In genomic region chr6:154510144-154510905, GRCh38 we compare ENCODE assay signal across 1 cellular context.
A peak's percentile ranks its signal among the peaks of the same experiment; 100 is the strongest.
TF ChIP-seq lines count a peak whose summit lies in the region.

CNKSR3 (minus strand) TSS chr6:154510685; CDS start chr6:154510114, 571 bp downstream.

TF ChIP-seq in HepG2, 621 proteins besides CTCF, POLR2A, EP300 and RAD21 (continued from another document and continues in another):
- TF ChIP-seq, protein P1, sequence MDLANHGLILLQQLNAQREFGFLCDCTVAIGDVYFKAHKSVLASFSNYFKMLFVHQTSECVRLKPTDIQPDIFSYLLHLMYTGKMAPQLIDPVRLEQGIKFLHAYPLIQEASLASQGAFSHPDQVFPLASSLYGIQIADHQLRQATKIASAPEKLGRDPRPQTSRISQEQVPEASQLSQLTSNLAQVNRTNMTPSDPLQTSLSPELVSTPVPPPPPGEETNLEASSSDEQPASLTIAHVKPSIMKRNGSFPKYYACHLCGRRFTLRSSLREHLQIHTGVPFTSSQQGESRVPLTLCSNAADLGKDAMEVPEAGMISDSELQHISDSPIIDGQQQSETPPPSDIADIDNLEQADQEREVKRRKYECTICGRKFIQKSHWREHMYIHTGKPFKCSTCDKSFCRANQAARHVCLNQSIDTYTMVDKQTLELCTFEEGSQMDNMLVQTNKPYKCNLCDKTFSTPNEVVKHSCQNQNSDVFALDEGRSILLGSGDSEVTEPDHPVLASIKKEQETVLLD (CRISPR knock-in tag; IDR thresholded peaks at IDR 0.05; ENCODE audit: low read depth) = peak; percentile 82
- TF ChIP-seq FOXO1 (CRISPR knock-in tag; IDR thresholded peaks at IDR 0.05) (no peak), ZNF431 (CRISPR knock-in tag; IDR thresholded peaks at IDR 0.05; ENCODE audit: borderline replicate concordance, low read depth) (peak; percentile 86), ZBTB25 (CRISPR knock-in tag; IDR thresholded peaks at IDR 0.05) (peak; percentile 88), ZFP36 (IDR thresholded peaks at IDR 0.05; ENCODE audit: borderline replicate concordance, low read depth, low read length, partially characterized antibody) (no peak), BRCA1 (CRISPR knock-in tag; IDR thresholded peaks at IDR 0.05) (peak; percentile 33; the same call in 1 of the 2 replicates), EHMT2 (IDR thresholded peaks at IDR 0.05; ENCODE audit: borderline replicate concordance, low read depth, low read length) (no peak), FOXK1 (CRISPR knock-in tag; IDR thresholded peaks at IDR 0.05; ENCODE audit: borderline replicate concordance, low read depth) (no peak; the same call in 1 of the 2 replicates), MEIS1 (CRISPR knock-in tag; IDR thresholded peaks at IDR 0.05; ENCODE audit: borderline replicate concordance) (0 out of 2 replicates have a peak, but pooled peaks have one; percentile 60), FOXJ3 (CRISPR knock-in tag; IDR thresholded peaks at IDR 0.05; ENCODE audit: borderline replicate concordance) (no peak), ZNF281 (CRISPR knock-in tag; IDR thresholded peaks at IDR 0.05; ENCODE audit: borderline replicate concordance) (peak; percentile 45; the same call in 1 of the 2 replicates), ZNF33A (CRISPR knock-in tag; IDR thresholded peaks at IDR 0.05; ENCODE audit: borderline replicate concordance) (0 out of 2 replicates have a peak, but pooled peaks have one; percentile 46), FOXK2 (IDR thresholded peaks at IDR 0.05) (no peak), KLF16 (CRISPR knock-in tag; IDR thresholded peaks at IDR 0.05) (peak in 1 of 2 experiments; percentile 98; a peak in 2 of 4 replicates), ZNF746 (CRISPR knock-in tag; IDR thresholded peaks at IDR 0.05) (peak; percentile 66; the same call in 1 of the 2 replicates), SIX1 (CRISPR knock-in tag; IDR thresholded peaks at IDR 0.05; ENCODE audit: borderline replicate concordance) (peak; percentile 88; the same call in 1 of the 2 replicates), ZSCAN29 (CRISPR knock-in tag; conservative IDR thresholded peaks at IDR 0.05) (peak; percentile 98), ELF1 (CRISPR knock-in tag; IDR thresholded peaks at IDR 0.05) (peak; percentile 18; the same call in 1 of the 2 replicates), TFDP1 (CRISPR knock-in tag; IDR thresholded peaks at IDR 0.05; ENCODE audit: borderline replicate concordance) (peak; percentile 74; the same call in 1 of the 2 replicates), FOXP1 (IDR thresholded peaks at IDR 0.05) (no peak), FOXP1 (CRISPR knock-in tag; IDR thresholded peaks at IDR 0.05) (0 out of 2 replicates have a peak, but pooled peaks have one; percentile 41), ZIK1 (CRISPR knock-in tag; IDR thresholded peaks at IDR 0.05; ENCODE audit: borderline replicate concordance, low read depth) (peak; percentile 93), WIZ (CRISPR knock-in tag; IDR thresholded peaks at IDR 0.05) (peak; percentile 81), NFE2 (CRISPR knock-in tag; IDR thresholded peaks at IDR 0.05) (no peak), ZBTB7B (CRISPR knock-in tag; IDR thresholded peaks at IDR 0.05) (peak; percentile 84), DNMT1 (CRISPR knock-in tag; IDR thresholded peaks at IDR 0.05) (peak; percentile 64), SRY (CRISPR knock-in tag; IDR thresholded peaks at IDR 0.05) (peak; percentile 82; the same call in 1 of the 2 replicates), MED13 (CRISPR knock-in tag; IDR thresholded peaks at IDR 0.05) (no peak; the same call in 1 of the 2 replicates), SMC3 (IDR thresholded peaks at IDR 0.05; ENCODE audit: low read length) (no peak), ZNF839 (CRISPR knock-in tag; IDR thresholded peaks at IDR 0.05; ENCODE audit: borderline replicate concordance) (no peak; the same call in 1 of the 2 replicates), CREB1 (IDR thresholded peaks at IDR 0.05) (no peak), CREB1 (CRISPR knock-in tag; IDR thresholded peaks at IDR 0.05) (no peak), LCORL (IDR thresholded peaks at IDR 0.05) (no peak), LCORL (CRISPR knock-in tag; IDR thresholded peaks at IDR 0.05) (peak; percentile 76)
- TF ChIP-seq, protein P2, sequence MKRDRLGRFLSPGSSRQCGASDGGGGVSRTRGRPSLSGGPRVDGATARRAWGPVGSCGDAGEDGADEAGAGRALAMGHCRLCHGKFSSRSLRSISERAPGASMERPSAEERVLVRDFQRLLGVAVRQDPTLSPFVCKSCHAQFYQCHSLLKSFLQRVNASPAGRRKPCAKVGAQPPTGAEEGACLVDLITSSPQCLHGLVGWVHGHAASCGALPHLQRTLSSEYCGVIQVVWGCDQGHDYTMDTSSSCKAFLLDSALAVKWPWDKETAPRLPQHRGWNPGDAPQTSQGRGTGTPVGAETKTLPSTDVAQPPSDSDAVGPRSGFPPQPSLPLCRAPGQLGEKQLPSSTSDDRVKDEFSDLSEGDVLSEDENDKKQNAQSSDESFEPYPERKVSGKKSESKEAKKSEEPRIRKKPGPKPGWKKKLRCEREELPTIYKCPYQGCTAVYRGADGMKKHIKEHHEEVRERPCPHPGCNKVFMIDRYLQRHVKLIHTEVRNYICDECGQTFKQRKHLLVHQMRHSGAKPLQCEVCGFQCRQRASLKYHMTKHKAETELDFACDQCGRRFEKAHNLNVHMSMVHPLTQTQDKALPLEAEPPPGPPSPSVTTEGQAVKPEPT (CRISPR knock-in tag; IDR thresholded peaks at IDR 0.05; ENCODE audit: low read depth) = 0 out of 2 replicates have a peak, but pooled peaks have one; percentile 33
- TF ChIP-seq, protein P3, sequence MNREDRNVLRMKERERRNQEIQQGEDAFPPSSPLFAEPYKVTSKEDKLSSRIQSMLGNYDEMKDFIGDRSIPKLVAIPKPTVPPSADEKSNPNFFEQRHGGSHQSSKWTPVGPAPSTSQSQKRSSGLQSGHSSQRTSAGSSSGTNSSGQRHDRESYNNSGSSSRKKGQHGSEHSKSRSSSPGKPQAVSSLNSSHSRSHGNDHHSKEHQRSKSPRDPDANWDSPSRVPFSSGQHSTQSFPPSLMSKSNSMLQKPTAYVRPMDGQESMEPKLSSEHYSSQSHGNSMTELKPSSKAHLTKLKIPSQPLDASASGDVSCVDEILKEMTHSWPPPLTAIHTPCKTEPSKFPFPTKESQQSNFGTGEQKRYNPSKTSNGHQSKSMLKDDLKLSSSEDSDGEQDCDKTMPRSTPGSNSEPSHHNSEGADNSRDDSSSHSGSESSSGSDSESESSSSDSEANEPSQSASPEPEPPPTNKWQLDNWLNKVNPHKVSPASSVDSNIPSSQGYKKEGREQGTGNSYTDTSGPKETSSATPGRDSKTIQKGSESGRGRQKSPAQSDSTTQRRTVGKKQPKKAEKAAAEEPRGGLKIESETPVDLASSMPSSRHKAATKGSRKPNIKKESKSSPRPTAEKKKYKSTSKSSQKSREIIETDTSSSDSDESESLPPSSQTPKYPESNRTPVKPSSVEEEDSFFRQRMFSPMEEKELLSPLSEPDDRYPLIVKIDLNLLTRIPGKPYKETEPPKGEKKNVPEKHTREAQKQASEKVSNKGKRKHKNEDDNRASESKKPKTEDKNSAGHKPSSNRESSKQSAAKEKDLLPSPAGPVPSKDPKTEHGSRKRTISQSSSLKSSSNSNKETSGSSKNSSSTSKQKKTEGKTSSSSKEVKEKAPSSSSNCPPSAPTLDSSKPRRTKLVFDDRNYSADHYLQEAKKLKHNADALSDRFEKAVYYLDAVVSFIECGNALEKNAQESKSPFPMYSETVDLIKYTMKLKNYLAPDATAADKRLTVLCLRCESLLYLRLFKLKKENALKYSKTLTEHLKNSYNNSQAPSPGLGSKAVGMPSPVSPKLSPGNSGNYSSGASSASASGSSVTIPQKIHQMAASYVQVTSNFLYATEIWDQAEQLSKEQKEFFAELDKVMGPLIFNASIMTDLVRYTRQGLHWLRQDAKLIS (CRISPR knock-in tag; IDR thresholded peaks at IDR 0.05) = 0 out of 2 replicates have a peak, but pooled peaks have one; percentile 76
- TF ChIP-seq, protein P4, sequence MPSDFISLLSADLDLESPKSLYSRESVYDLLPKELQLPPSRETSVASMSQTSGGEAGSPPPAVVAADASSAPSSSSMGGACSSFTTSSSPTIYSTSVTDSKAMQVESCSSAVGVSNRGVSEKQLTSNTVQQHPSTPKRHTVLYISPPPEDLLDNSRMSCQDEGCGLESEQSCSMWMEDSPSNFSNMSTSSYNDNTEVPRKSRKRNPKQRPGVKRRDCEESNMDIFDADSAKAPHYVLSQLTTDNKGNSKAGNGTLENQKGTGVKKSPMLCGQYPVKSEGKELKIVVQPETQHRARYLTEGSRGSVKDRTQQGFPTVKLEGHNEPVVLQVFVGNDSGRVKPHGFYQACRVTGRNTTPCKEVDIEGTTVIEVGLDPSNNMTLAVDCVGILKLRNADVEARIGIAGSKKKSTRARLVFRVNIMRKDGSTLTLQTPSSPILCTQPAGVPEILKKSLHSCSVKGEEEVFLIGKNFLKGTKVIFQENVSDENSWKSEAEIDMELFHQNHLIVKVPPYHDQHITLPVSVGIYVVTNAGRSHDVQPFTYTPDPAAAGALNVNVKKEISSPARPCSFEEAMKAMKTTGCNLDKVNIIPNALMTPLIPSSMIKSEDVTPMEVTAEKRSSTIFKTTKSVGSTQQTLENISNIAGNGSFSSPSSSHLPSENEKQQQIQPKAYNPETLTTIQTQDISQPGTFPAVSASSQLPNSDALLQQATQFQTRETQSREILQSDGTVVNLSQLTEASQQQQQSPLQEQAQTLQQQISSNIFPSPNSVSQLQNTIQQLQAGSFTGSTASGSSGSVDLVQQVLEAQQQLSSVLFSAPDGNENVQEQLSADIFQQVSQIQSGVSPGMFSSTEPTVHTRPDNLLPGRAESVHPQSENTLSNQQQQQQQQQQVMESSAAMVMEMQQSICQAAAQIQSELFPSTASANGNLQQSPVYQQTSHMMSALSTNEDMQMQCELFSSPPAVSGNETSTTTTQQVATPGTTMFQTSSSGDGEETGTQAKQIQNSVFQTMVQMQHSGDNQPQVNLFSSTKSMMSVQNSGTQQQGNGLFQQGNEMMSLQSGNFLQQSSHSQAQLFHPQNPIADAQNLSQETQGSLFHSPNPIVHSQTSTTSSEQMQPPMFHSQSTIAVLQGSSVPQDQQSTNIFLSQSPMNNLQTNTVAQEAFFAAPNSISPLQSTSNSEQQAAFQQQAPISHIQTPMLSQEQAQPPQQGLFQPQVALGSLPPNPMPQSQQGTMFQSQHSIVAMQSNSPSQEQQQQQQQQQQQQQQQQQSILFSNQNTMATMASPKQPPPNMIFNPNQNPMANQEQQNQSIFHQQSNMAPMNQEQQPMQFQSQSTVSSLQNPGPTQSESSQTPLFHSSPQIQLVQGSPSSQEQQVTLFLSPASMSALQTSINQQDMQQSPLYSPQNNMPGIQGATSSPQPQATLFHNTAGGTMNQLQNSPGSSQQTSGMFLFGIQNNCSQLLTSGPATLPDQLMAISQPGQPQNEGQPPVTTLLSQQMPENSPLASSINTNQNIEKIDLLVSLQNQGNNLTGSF (CRISPR knock-in tag; IDR thresholded peaks at IDR 0.05) = peak; percentile 75; the same call in 1 of the 2 replicates
- TF ChIP-seq, protein P5, sequence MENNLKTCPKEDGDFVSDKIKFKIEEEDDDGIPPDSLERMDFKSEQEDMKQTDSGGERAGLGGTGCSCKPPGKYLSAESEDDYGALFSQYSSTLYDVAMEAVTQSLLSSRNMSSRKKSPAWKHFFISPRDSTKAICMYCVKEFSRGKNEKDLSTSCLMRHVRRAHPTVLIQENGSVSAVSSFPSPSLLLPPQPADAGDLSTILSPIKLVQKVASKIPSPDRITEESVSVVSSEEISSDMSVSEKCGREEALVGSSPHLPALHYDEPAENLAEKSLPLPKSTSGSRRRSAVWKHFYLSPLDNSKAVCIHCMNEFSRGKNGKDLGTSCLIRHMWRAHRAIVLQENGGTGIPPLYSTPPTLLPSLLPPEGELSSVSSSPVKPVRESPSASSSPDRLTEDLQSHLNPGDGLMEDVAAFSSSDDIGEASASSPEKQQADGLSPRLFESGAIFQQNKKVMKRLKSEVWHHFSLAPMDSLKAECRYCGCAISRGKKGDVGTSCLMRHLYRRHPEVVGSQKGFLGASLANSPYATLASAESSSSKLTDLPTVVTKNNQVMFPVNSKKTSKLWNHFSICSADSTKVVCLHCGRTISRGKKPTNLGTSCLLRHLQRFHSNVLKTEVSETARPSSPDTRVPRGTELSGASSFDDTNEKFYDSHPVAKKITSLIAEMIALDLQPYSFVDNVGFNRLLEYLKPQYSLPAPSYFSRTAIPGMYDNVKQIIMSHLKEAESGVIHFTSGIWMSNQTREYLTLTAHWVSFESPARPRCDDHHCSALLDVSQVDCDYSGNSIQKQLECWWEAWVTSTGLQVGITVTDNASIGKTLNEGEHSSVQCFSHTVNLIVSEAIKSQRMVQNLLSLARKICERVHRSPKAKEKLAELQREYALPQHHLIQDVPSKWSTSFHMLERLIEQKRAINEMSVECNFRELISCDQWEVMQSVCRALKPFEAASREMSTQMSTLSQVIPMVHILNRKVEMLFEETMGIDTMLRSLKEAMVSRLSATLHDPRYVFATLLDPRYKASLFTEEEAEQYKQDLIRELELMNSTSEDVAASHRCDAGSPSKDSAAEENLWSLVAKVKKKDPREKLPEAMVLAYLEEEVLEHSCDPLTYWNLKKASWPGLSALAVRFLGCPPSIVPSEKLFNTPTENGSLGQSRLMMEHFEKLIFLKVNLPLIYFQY (CRISPR knock-in tag; IDR thresholded peaks at IDR 0.05; ENCODE audit: borderline replicate concordance) = peak; percentile 65
